In the genomic region with DNA sequence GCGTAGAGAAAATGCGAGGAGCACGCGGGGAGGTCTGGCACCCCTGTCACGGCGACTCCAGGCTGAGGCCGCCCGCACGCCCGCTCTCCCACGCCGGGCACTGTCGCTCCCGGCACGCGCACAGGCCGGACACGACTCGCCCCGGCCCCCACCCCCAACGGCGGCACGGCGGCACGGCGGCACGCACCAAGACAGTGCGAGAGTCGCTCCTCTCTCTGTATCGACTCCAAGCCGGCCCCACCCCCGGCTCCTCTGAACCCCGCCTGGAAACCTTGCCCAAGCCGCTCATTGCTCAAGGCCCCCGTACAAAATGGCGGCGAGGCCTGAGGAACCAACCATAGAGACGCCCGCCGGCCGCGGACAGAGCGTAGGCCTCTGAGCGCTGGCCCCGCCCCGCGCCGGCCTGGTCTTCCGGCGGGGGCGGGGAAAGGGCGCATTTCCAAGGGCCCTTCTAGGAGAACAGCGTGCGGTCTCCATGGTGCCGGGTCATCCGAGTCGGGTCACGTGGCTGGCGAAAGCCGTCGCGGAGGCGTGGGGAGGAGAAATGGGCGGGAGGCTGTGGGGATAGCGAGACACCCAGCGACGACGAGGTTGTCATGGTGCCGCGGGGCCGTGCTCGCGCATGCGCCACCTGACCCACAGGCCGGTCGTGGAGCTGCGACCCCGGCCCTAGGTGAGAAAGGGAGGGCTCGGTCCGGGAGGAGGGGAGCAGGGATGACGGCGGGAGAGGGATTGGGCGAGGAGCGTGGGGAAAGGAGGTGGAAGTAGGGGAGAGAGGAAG, we compare ENCODE assay signal across 1 cellular context.
TF ChIP-seq lines count a peak whose summit lies in the region.

A gene with protein sequence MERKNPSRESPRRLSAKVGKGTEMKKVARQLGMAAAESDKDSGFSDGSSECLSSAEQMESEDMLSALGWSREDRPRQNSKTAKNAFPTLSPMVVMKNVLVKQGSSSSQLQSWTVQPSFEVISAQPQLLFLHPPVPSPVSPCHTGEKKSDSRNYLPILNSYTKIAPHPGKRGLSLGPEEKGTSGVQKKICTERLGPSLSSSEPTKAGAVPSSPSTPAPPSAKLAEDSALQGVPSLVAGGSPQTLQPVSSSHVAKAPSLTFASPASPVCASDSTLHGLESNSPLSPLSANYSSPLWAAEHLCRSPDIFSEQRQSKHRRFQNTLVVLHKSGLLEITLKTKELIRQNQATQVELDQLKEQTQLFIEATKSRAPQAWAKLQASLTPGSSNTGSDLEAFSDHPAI (plus strand): TSS at position 570 of the 781 bp plus-strand sequence. CDS start 7,451 bp downstream, outside the sequence.

TF ChIP-seq in K562, 482 proteins besides CTCF, POLR2A, EP300 and RAD21 (continued from another document):
- TF ChIP-seq, protein P1, sequence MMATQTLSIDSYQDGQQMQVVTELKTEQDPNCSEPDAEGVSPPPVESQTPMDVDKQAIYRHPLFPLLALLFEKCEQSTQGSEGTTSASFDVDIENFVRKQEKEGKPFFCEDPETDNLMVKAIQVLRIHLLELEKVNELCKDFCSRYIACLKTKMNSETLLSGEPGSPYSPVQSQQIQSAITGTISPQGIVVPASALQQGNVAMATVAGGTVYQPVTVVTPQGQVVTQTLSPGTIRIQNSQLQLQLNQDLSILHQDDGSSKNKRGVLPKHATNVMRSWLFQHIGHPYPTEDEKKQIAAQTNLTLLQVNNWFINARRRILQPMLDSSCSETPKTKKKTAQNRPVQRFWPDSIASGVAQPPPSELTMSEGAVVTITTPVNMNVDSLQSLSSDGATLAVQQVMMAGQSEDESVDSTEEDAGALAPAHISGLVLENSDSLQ (IDR thresholded peaks at IDR 0.05) = peak; percentile 31; the same call in 1 of the 2 replicates
